Comparison of ENCODE assay signal across 8 cellular contexts in the genomic region with DNA sequence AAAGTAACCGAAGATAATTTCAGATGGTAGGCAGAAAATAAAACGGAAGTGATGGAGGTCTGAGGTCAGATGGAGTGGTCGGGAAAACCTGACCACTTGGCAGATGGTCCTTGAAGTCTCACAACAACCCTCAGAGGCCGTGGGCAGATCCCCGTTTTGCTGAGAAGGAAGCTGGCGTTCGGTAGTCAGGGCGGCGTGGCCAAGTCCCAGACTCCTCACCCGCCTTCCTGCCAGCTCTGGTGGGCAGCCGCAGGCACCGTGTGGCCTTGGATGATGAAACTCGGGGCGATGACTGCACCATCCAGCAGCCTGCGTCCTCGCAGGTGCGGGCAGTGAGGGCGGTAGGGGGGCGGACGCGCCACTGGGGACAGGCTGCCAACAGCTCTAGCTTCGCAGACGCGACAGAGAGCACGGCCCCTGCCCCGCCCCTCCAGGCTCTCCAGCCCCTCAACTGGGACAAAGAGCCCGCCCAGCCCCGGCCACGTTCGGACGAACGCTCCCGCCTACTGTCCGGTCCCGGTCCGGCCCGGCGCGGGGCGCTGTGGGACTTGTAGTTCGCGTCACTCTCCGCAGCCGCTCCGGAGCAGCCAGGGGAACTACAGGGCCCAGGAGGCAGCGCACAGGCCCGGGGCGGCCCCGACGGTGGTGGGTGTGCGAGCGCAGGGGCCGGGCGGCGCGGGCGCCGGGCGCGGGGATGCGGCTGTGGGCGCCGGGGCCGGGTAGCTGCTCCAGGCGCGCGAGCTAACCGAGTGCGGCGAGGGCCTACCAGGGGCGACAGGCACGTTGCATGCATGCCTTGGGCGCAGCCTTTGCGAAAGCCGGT. TPM values are rescaled to one million over a fixed set of nuclear protein-coding genes. Genes with fewer than 3 reads are reported as not detected.
DNase-seq lines count a peak whose midpoint lies in the region; ATAC-seq and TF ChIP-seq lines count a peak whose summit lies in the region.

A gene with protein sequence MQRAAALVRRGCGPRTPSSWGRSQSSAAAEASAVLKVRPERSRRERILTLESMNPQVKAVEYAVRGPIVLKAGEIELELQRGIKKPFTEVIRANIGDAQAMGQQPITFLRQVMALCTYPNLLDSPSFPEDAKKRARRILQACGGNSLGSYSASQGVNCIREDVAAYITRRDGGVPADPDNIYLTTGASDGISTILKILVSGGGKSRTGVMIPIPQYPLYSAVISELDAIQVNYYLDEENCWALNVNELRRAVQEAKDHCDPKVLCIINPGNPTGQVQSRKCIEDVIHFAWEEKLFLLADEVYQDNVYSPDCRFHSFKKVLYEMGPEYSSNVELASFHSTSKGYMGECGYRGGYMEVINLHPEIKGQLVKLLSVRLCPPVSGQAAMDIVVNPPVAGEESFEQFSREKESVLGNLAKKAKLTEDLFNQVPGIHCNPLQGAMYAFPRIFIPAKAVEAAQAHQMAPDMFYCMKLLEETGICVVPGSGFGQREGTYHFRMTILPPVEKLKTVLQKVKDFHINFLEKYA (plus strand): TSS at position 673 of the 823 bp plus-strand sequence. CDS start 354 bp downstream, outside the sequence.

- CTCF ChIA-PET in AG04449 (lab: Yijun Ruan, JAX) (interaction anchor here (0.7 to 12.3 kb wide), 6 partner anchors 9 to 210 kb away, joined by 4 to 112 read pairs (median 4); no protein-coding TSS in a partner anchor), mammary epithelial cell (lab: Charles Lee; ENCODE audit: low non-redundant PET) (interaction anchor here (0.5 to 0.8 kb wide), 2 partner anchors 27 to 30 kb away, joined by 3 to 6 read pairs; no protein-coding TSS in a partner anchor)

- H3K9me3 ChIP-seq in WERI-Rb-1 (ENCODE audit: severe bottlenecking) (no peaks in the 10 kb centered on the region), mammary epithelial cell (replicated peaks; ENCODE audit: insufficient read depth, low read length) (no peaks in the 10 kb centered on the region), iPS-20b (ENCODE audit: insufficient read depth, low read depth, low read length) (no peaks in the 10 kb centered on the region)

- H2AFZ ChIP-seq in mammary epithelial cell (ENCODE audit: low read depth, low read length) = peak within 1 kb of the TSS; percentile 84

- 0% methylated on average over 1 of the region's 75 CpGs for WGBS in mammary epithelial cell (ENCODE audit: low coverage, missing lambda C conversion rate)

- H3K4me3 ChIP-seq in AG04449 (ENCODE audit: low read depth, low read length) = peak within 1 kb of the TSS; percentile 94
- peak within 1 kb of the TSS; percentile 78 for H3K4me3 ChIP-seq in WERI-Rb-1 (ENCODE audit: low read depth, low read length)
- peak within 1 kb of the TSS; percentile 64 to 91 (median 91) for H3K4me3 ChIP-seq in mammary epithelial cell (replicated peaks in 1 of 3; ENCODE audit: insufficient read depth in 1 of 3, low read depth in 2 of 3, low read length in 3 of 3)
- peak within 1 kb of the TSS; percentile 92 for H3K4me3 ChIP-seq in iPS-20b (ENCODE audit: low read length)
- H3K4me3 ChIP-seq in skin epidermis = peak within 1 kb of the TSS; percentile 59 to 98 (median 81)

- intact Hi-C loops in mammary epithelial cell (cut with micrococcal nuclease) = loop anchor here (1.0 to 2.0 kb wide), 2 partner anchors 24 to 25 kb away; no protein-coding TSS in a partner anchor

- H4K20me1 ChIP-seq in mammary epithelial cell (ENCODE audit: insufficient read depth, low read length) = no peaks in the 10 kb centered on the region

- dilution Hi-C loops in mammary epithelial cell (cut with HindIII; ENCODE audit: low sequenced_read_pairs) = no loop called here

- POLR2A ChIA-PET in AG04449 (lab: Yijun Ruan, JAX) = interaction anchor here (0.6 kb wide), 1 partner anchor 25 kb away, joined by 3 read pairs; no protein-coding TSS in a partner anchor

- H3K79me2 ChIP-seq in mammary epithelial cell (ENCODE audit: insufficient read depth, low read length) = peaks cover 37% of the 10 kb centered on the region

- DNase-seq in AG04449 (ENCODE audit: low read depth, low spot score) (peak; percentile 59), NCI-H2171 (lab: John Stamatoyannopoulos, UW) (peak; percentile 77), WERI-Rb-1 (peak; percentile 99), mammary epithelial cell (peak; percentile 95)

- H3K36me3 ChIP-seq in WERI-Rb-1 (peaks cover 11% of the 10 kb centered on the region), mammary epithelial cell (ENCODE audit: insufficient read depth, low read length) (peaks cover 3% of the 10 kb centered on the region), iPS-20b (ENCODE audit: insufficient read depth, low read depth, low read length) (peaks cover 21% of the 10 kb centered on the region)

- peak; percentile 13 for TF ChIP-seq CTCF in AG04449 (IDR thresholded peaks at IDR 0.05; ENCODE audit: insufficient read depth, low read length, missing control alignments)
- no peak for TF ChIP-seq CTCF in WERI-Rb-1 (IDR thresholded peaks at IDR 0.05; ENCODE audit: low read depth, low read length)
- TF ChIP-seq CTCF in mammary epithelial cell (conservative IDR thresholded peaks at IDR 0.05 in 1 of 2, IDR thresholded peaks at IDR 0.05 in 1 of 2; ENCODE audit: extremely low read depth in 1 of 2, insufficient read depth in 1 of 2, low read depth in 1 of 2, low read length in 2 of 2) = no peak

- H3K27me3 ChIP-seq in WERI-Rb-1 (ENCODE audit: insufficient read depth, low read depth, severe bottlenecking) = no peaks in the 10 kb centered on the region
- H3K27me3 ChIP-seq in mammary epithelial cell (ENCODE audit: insufficient read depth, low read length) = no peaks in the 10 kb centered on the region
- peaks cover 9% of the 10 kb centered on the region; the same call in 1 of the 2 replicates for H3K27me3 ChIP-seq in iPS-20b (ENCODE audit: insufficient read depth, low read length)

- no TSS peak for BruUV-seq in mammary epithelial cell (replicated peaks; lab: Mats Ljungman, UMichigan)

- H3K27ac ChIP-seq in WERI-Rb-1 (peak within 1 kb of the TSS; percentile 80), mammary epithelial cell (ENCODE audit: insufficient read depth, low read depth, low read length) (peak within 1 kb of the TSS; percentile 74), iPS-20b (ENCODE audit: low read length) (no peak within 1 kb of the TSS), skin epidermis (peak within 1 kb of the TSS; percentile 6 to 89 (median 75))

- ATAC-seq in GM18867 (IDR thresholded peaks at IDR 0.05; ENCODE audit: unreplicated experiment) (peak; percentile 97), HG03097 (IDR thresholded peaks at IDR 0.05; ENCODE audit: low FRiP score, unreplicated experiment) (peak; percentile 98)

- H3K4me2 ChIP-seq in mammary epithelial cell (ENCODE audit: insufficient read depth, low read depth, low read length) = peak within 1 kb of the TSS; percentile 75

- peaks cover 23% of the 10 kb centered on the region for H3K4me1 ChIP-seq in mammary epithelial cell (ENCODE audit: insufficient read depth, low read length)
- H3K4me1 ChIP-seq in iPS-20b (ENCODE audit: insufficient read depth, low read length) = peaks cover 33% of the 10 kb centered on the region

- in situ Hi-C loops in mammary epithelial cell (cut with MboI; ENCODE audit: low sequenced_read_pairs in 2 of 2) = no loop called here

- peak within 1 kb of the TSS; percentile 75 for H3K9ac ChIP-seq in mammary epithelial cell (ENCODE audit: insufficient read depth, low read length)
- peak within 1 kb of the TSS; percentile 96 for H3K9ac ChIP-seq in iPS-20b (ENCODE audit: low read depth, low read length)

RNA-seq across cellular contexts. Expression of the gene that starts here (rescaled TPM):
- 10 to 100 TPM; 59.9 to 81.5 TPM for total RNA-seq in mammary epithelial cell
- polyA plus RNA-seq in mammary epithelial cell = 34.8 TPM
- polyA minus RNA-seq in mammary epithelial cell = 25.3 TPM
